In the genomic region with DNA sequence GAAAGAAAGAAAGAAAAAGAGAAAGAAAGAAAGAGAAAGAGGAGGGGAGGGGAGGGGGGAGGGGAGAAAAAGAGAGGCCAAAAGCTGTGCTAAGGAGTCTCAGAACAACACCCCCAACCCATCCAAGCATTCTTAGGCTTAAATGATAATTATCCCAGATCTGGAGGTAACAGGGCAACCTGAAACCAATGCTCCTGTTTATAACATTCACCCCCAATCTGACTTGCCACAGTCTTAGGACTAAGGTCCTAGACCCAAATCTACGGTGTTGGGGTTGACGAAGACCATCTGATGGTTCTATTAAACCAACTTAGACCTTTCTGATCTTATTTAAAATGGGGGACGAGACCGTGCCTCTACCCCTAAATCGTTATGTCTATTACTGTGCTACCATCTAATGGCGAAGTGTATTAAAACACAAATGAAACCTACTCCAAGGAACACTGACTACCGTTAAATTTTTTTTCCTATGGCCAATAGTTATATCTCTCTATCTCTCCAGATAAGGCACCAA, we compare ENCODE assay signal across 8 cellular contexts.
DNase-seq lines count a peak whose midpoint lies in the region; ATAC-seq and TF ChIP-seq lines count a peak whose summit lies in the region.

No MANE protein-coding gene starts in this region.

- intact Hi-C loops in esophagus muscularis mucosa (cut with DNase I) (loop anchor here (5.0 to 10.0 kb wide), 3 partner anchors 123 to 310 kb away; partner anchors contain the start of gene CDC42BPA), testis (cut with DNase I; ENCODE audit: low total_unique reads) (no loop called here), posterior cingulate gyrus (cut with DNase I) (loop anchor here (2.0 to 5.0 kb wide), 4 partner anchors 203 to 805 kb away; no protein-coding TSS in a partner anchor)

- ATAC-seq in GM19395 (IDR thresholded peaks at IDR 0.05; ENCODE audit: unreplicated experiment) = no peak

- DNase-seq in HT-29 (ENCODE audit: low spot score) (peak; percentile 77), Peyer's patch (no peak), esophagus muscularis mucosa (ENCODE audit: extremely low spot score) (no peak), neural crest cell (ENCODE audit: low read depth, low spot score) (no peak), testis (no peak), posterior cingulate gyrus (no peak)

- H3K4me3 Mint-ChIP-seq in neural crest cell = no peak overlapping the region

- H3K27me3 ChIP-seq in BLaER1 (no peaks in the 10 kb centered on the region), Peyer's patch (no peaks in the 10 kb centered on the region), esophagus muscularis mucosa (no peaks in the 10 kb centered on the region), testis (no peaks in the 10 kb centered on the region)

- peak overlapping the region; percentile 24; the same call in 1 of the 2 replicates for H3K4me2 ChIP-seq in BLaER1

- no peaks in the 10 kb centered on the region for H4K20me1 ChIP-seq in BLaER1

- no peaks in the 10 kb centered on the region for H3K9me3 Mint-ChIP-seq in neural crest cell

- H3K36me3 ChIP-seq in BLaER1 (no peaks in the 10 kb centered on the region), Peyer's patch (no peaks in the 10 kb centered on the region), esophagus muscularis mucosa (no peaks in the 10 kb centered on the region), testis (ENCODE audit: low read depth, missing control alignments) (no peaks in the 10 kb centered on the region)

- H3K4me1 ChIP-seq in BLaER1 (peaks cover 33% of the 10 kb centered on the region), Peyer's patch (no peaks in the 10 kb centered on the region), esophagus muscularis mucosa (peaks cover 12 to 21% (median 16%) of the 10 kb centered on the region in 4 donors), testis (peaks cover 16% of the 10 kb centered on the region)

- H3K9me3 ChIP-seq in BLaER1 = no peaks in the 10 kb centered on the region
- H3K9me3 ChIP-seq in Peyer's patch = no peaks in the 10 kb centered on the region
- no peaks in the 10 kb centered on the region for H3K9me3 ChIP-seq in esophagus muscularis mucosa
- no peaks in the 10 kb centered on the region for H3K9me3 ChIP-seq in testis

- 4% methylated on average over 7 of the region's 7 CpGs for WGBS in esophagus muscularis mucosa
- 29 to 34% methylated on average over 7 of the region's 7 CpGs for WGBS in testis, 2 donors

- no peak for TF ChIP-seq EP300 in esophagus muscularis mucosa (IDR thresholded peaks at IDR 0.05)

- peak in 4 of 6 experiments; percentile 27 to 82 (median 64) for TF ChIP-seq CTCF in Peyer's patch (IDR thresholded peaks at IDR 0.05)
- peak; percentile 46 to 58 (median 52) for TF ChIP-seq CTCF in esophagus muscularis mucosa (IDR thresholded peaks at IDR 0.05)
- TF ChIP-seq CTCF in neural crest cell (conservative IDR thresholded peaks at IDR 0.05) = peak; percentile 60
- TF ChIP-seq CTCF in testis (IDR thresholded peaks at IDR 0.05) = peak in 1 of 3 experiments; percentile 21

- no peak overlapping the region for H3K27ac ChIP-seq in BLaER1
- no peak overlapping the region for H3K27ac ChIP-seq in Peyer's patch
- H3K27ac ChIP-seq in esophagus muscularis mucosa (replicated peaks in 1 of 4) = peak overlapping the region in 1 of 4 donors; percentile 21
- H3K27ac ChIP-seq in testis = no peak overlapping the region

- H3K36me3 Mint-ChIP-seq in neural crest cell (ENCODE audit: low read depth) = no peaks in the 10 kb centered on the region

- H3K27ac Mint-ChIP-seq in neural crest cell (ENCODE audit: unreplicated experiment) = no peak overlapping the region

- peaks cover 30% of the 10 kb centered on the region for H3K4me1 Mint-ChIP-seq in neural crest cell

- no peak overlapping the region for H3K4me3 ChIP-seq in BLaER1
- H3K4me3 ChIP-seq in Peyer's patch = peak overlapping the region in 2 of 4 donors; percentile 36 to 51
- peak overlapping the region; percentile 32 to 52 (median 47) for H3K4me3 ChIP-seq in esophagus muscularis mucosa
- H3K4me3 ChIP-seq in testis = no peak overlapping the region

- TF ChIP-seq POLR2A in Peyer's patch (IDR thresholded peaks at IDR 0.05) = no peak
- TF ChIP-seq POLR2A in esophagus muscularis mucosa (IDR thresholded peaks at IDR 0.05; ENCODE audit: low read depth) = no peak
- TF ChIP-seq POLR2A in testis (IDR thresholded peaks at IDR 0.05) = no peak

- no peaks in the 10 kb centered on the region for H3K27me3 Mint-ChIP-seq in neural crest cell (ENCODE audit: low read depth)

- no peak overlapping the region for H3K9ac ChIP-seq in BLaER1

Comparison
In these comparisons a context has a peak if more than half of its experiments do, and no peak if none do; other contexts are left out.
1. H3K4me3 ChIP-seq: peak in esophagus muscularis mucosa (4 of 4); none in BLaER1 (single experiment) and testis (0 of 2).